In genomic region chr2:10900216-10901109, GRCh38 we compare ENCODE assay signal across 9 cellular contexts. TPM values are rescaled to one million over a fixed set of nuclear protein-coding genes. Genes with fewer than 3 reads are reported as not detected.
A peak's percentile ranks its signal among the peaks of the same experiment; 100 is the strongest.
DNase-seq lines count a peak whose midpoint lies in the region; TF ChIP-seq lines count a peak whose summit lies in the region.
"Had no signal": no experiment of that assay in that cellular context is flagged by ENCODE, and none has a peak within 500 bp of the region (broad histone marks: within the 10 kb centered on the region; RNA-seq: fewer than 3 reads in every experiment).

No MANE protein-coding gene starts in this region.

- H3F3A ChIP-seq in GM23248 (ENCODE audit: insufficient read depth), result peaks cover 33% of the 10 kb centered on the region

- WGBS in GM23248 (ENCODE audit: low coverage in 1 of 2, low lambda C conversion rate in 2 of 2, missing lambda C conversion rate in 2 of 2), 2 experiments, result 93 to 95% methylated on average over 10 of the region's 10 CpGs

- no peak overlapping the region for H3K27ac ChIP-seq in GM23248
- H3K27ac ChIP-seq in OCI-LY3 (ENCODE audit: low read length), result no peak overlapping the region

- H3K27me3 ChIP-seq in GM23248 (replicated peaks; ENCODE audit: insufficient read depth) (no peaks in the 10 kb centered on the region; the same call in 1 of the 2 replicates), OCI-LY3 (ENCODE audit: low read depth, low read length) (no peaks in the 10 kb centered on the region)

- no peaks in the 10 kb centered on the region for H3K36me3 Mint-ChIP-seq in activated naive CD8-positive, alpha-beta T cell treated with anti-CD3 and anti-CD28 coated beads for 36 hours

- peaks cover 3% of the 10 kb centered on the region for H3K27me3 Mint-ChIP-seq in activated naive CD8-positive, alpha-beta T cell treated with anti-CD3 and anti-CD28 coated beads for 36 hours

- H3K4me1 ChIP-seq in GM23248 (ENCODE audit: insufficient read depth), result peaks cover 4% of the 10 kb centered on the region; the same call in 1 of the 2 replicates
- H3K4me1 ChIP-seq in OCI-LY3 (ENCODE audit: low read length), result no peaks in the 10 kb centered on the region

- H3K4me1 Mint-ChIP-seq in activated naive CD8-positive, alpha-beta T cell treated with anti-CD3 and anti-CD28 coated beads for 36 hours, result no peaks in the 10 kb centered on the region

- H4K20me1 ChIP-seq in GM23248 (ENCODE audit: insufficient read depth) (no peaks in the 10 kb centered on the region), OCI-LY3 (ENCODE audit: insufficient read depth, low read length) (no peaks in the 10 kb centered on the region)

- in situ Hi-C loops in GM23248 (cut with MboI), result no loop called here

- no peak overlapping the region for H3K9ac ChIP-seq in GM23248
- no peak overlapping the region for H3K9ac ChIP-seq in OCI-LY3 (ENCODE audit: low read length)

- H3K27ac Mint-ChIP-seq in activated naive CD8-positive, alpha-beta T cell treated with anti-CD3 and anti-CD28 coated beads for 36 hours, result no peak overlapping the region

- H3K4me2 ChIP-seq in GM23248 (ENCODE audit: unreplicated experiment) (no peak overlapping the region), OCI-LY3 (ENCODE audit: low read length) (no peak overlapping the region)

- H2AFZ ChIP-seq in GM23248 (no peak overlapping the region), OCI-LY3 (ENCODE audit: low read depth, low read length) (no peak overlapping the region)

- H3K36me3 ChIP-seq in GM23248 (ENCODE audit: low read depth) (no peaks in the 10 kb centered on the region), OCI-LY3 (replicated peaks; ENCODE audit: low read depth, low read length) (no peaks in the 10 kb centered on the region)

- H3K4me3 Mint-ChIP-seq in activated naive CD8-positive, alpha-beta T cell treated with anti-CD3 and anti-CD28 coated beads for 36 hours, result no peak overlapping the region

- TF ChIP-seq CTCF in OCI-LY3 (IDR thresholded peaks at IDR 0.05; ENCODE audit: low read depth, low read length), result peak; percentile 57

- H3K4me3 ChIP-seq in GM23248 (no peak overlapping the region), OCI-LY3 (ENCODE audit: low read length) (no peak overlapping the region)

- H3K9me3 ChIP-seq in GM23248 (ENCODE audit: low read depth), result no peaks in the 10 kb centered on the region
- no peaks in the 10 kb centered on the region for H3K9me3 ChIP-seq in OCI-LY3 (ENCODE audit: insufficient read depth, low read length)

- no peaks in the 10 kb centered on the region for H3K9me2 ChIP-seq in GM23248 (ENCODE audit: insufficient read depth)

- DNase-seq in AG08396 (ENCODE audit: low spot score), result peak; percentile 46
- DNase-seq in GM23248, result peak; percentile 30
- peak; percentile 10 for DNase-seq in fibroblast of peridontal ligament (ENCODE audit: extremely low read depth)
- DNase-seq in effector CD8-positive, alpha-beta T cell (lab: John Stamatoyannopoulos, UW), result no peak
- DNase-seq in foreskin melanocyte, result no peak
- no peak for DNase-seq in NCI-H1092 treated with DMSO at 0.1 percent for 48 hours (lab: John Stamatoyannopoulos, UW)
- DNase-seq in activated naive CD8-positive, alpha-beta T cell treated with anti-CD3 and anti-CD28 coated beads for 36 hours, result no peak

- peaks cover 4% of the 10 kb centered on the region for H3K9me3 Mint-ChIP-seq in activated naive CD8-positive, alpha-beta T cell treated with anti-CD3 and anti-CD28 coated beads for 36 hours

- no peaks in the 10 kb centered on the region for H3K79me2 ChIP-seq in GM23248 (ENCODE audit: insufficient read depth)
- no peaks in the 10 kb centered on the region for H3K79me2 ChIP-seq in OCI-LY3 (ENCODE audit: low read length)

RNA-seq across cellular contexts. Expression of gene KCNF1, which starts 11.3 kb away (rescaled TPM):
- 0.97 TPM in 1 of 2 replicates, not detected in the other for total RNA-seq in GM23248 (2014; rRNA removed; shearing (Covaris generic))
- 0.10 TPM in 2 replicates for polyA plus RNA-seq in GM23248 (2016; fragmentation: Nextera tagmentation; extraction: Ambion mirVana)
- not detected for total RNA-seq in activated naive CD8-positive, alpha-beta T cell treated with anti-CD3 and anti-CD28 coated beads for 36 hours
- total RNA-seq: T-helper 1 cell treated with Interleukin-12 subunit alpha and Interleukin-12 subunit beta and Interleukin-4 antibody, amounts not matched to agents 30 ng/mL and 1 ng/mL, for 36 hours had no signal

Comparison
In these comparisons a context has a peak if more than half of its experiments do, and no peak if none do; other contexts are left out.
1. DNase-seq: peak in AG08396 (single experiment), GM23248 (single experiment) and fibroblast of peridontal ligament (single experiment); none in effector CD8-positive, alpha-beta T cell (single experiment), foreskin melanocyte (single experiment), NCI-H1092 treated with DMSO at 0.1 percent for 48 hours (single experiment) and activated naive CD8-positive, alpha-beta T cell treated with anti-CD3 and anti-CD28 coated beads for 36 hours (single experiment).